ENCODE assay signal across 1 cellular context in genomic region chr1:232704256-232704655, GRCh38.
TF ChIP-seq lines count a peak whose summit lies in the region.

No MANE protein-coding gene starts in this region.

TF ChIP-seq in WTC11, 78 proteins besides CTCF, POLR2A, EP300 and RAD21 (continued from another document):
- no peak for TF ChIP-seq FOXP4 (CRISPR knock-in tag; IDR thresholded peaks at IDR 0.05)
- TF ChIP-seq ZNF425 (CRISPR knock-in tag; conservative IDR thresholded peaks at IDR 0.05): no peak
- TF ChIP-seq NFE2L1 (CRISPR knock-in tag; IDR thresholded peaks at IDR 0.05): no peak
- no peak for TF ChIP-seq PRRX2 (CRISPR knock-in tag; IDR thresholded peaks at IDR 0.05)
- no peak for TF ChIP-seq TEAD4 (CRISPR knock-in tag; IDR thresholded peaks at IDR 0.05)
- no peak for TF ChIP-seq FOXP1 (CRISPR knock-in tag; IDR thresholded peaks at IDR 0.05; ENCODE audit: borderline replicate concordance)
- no peak for TF ChIP-seq CBFB (CRISPR knock-in tag; IDR thresholded peaks at IDR 0.05; ENCODE audit: low read depth)
- no peak for TF ChIP-seq MLX (CRISPR knock-in tag; IDR thresholded peaks at IDR 0.05)
- no peak for TF ChIP-seq ELF4 (CRISPR knock-in tag; IDR thresholded peaks at IDR 0.05; ENCODE audit: low read depth)
- no peak for TF ChIP-seq ZNF263 (CRISPR knock-in tag; IDR thresholded peaks at IDR 0.05; ENCODE audit: low read depth)
- no peak for TF ChIP-seq RORB (CRISPR knock-in tag; IDR thresholded peaks at IDR 0.05)
- no peak for TF ChIP-seq HMGA2 (CRISPR knock-in tag; IDR thresholded peaks at IDR 0.05)
- TF ChIP-seq ZNF671 (CRISPR knock-in tag; IDR thresholded peaks at IDR 0.05): no peak
TF ChIP-seq in WTC11: peak in this region for 0.
